In the genomic region with DNA sequence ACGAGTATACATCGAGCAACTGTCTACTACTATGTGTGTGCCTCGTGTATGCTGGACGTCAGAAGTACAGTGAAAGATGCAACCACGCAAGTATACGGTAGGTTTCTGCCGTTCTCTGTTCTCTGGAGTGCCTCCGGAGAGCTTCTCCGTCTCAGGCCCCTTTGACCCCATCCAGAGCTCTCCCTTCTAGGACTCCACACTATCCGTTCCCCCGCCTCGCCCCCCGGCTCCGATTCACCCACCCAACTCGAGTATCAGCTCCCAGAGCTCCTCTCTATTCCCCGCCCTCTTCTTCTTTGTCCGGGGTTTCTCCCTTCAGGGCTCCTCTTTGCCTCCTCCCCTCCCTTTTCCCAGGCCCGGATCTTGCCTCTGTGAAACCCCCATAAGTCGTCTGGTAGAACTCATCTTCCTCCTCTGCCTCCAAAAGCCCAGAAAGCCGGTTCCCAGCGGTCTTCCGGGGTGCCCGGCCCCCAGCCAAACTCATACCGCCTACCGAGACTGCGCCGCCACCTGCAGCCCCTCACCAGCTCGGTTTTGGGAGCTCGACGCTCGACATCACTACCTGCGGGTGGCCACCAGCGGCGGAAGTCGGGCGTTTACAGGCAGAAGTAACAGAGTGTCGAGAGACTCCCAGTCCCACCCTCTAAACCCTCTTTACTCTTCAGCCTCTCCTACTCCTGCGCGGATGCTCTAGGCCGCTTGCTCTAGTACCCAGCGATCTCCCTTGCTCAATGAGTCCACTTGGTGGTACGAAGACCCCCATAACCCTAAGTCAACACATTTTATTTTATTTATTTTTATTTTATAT, we compare ENCODE assay signal across 8 cellular contexts. TPM values are rescaled to one million over a fixed set of nuclear protein-coding genes. Genes with fewer than 3 reads are reported as not detected.
DNase-seq lines count a peak whose midpoint lies in the region; ATAC-seq and TF ChIP-seq lines count a peak whose summit lies in the region.

A gene with protein sequence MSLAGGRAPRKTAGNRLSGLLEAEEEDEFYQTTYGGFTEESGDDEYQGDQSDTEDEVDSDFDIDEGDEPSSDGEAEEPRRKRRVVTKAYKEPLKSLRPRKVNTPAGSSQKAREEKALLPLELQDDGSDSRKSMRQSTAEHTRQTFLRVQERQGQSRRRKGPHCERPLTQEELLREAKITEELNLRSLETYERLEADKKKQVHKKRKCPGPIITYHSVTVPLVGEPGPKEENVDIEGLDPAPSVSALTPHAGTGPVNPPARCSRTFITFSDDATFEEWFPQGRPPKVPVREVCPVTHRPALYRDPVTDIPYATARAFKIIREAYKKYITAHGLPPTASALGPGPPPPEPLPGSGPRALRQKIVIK (minus strand): TSS at position 560 of the 808 bp plus-strand sequence. CDS start 76 bp downstream, at position 484.

- H3K9me3 ChIP-seq in Panc1 (ENCODE audit: control insufficient read depth, insufficient read depth, low read depth, low read length) (no peaks in the 10 kb centered on the region), esophagus (ENCODE audit: control insufficient read depth in 2 of 2, insufficient read depth in 1 of 2, low read depth in 1 of 2, low read length in 1 of 2) (no peaks in the 10 kb centered on the region), muscle layer of colon (ENCODE audit: low read length) (no peaks in the 10 kb centered on the region)

- no peaks in the 10 kb centered on the region for H4K20me1 ChIP-seq in KMS-11 (ENCODE audit: insufficient read depth)

- H3K4me3 ChIP-seq in KMS-11 (IDR thresholded peaks at IDR 0.05; ENCODE audit: insufficient read depth, low read depth, low read length) (peak within 1 kb of the TSS; percentile 98), Panc1 (ENCODE audit: low read depth in 2 of 2, low read length in 2 of 2) (peak within 1 kb of the TSS; percentile 73 to 80), esophagus (ENCODE audit: low read depth in 1 of 2, low read length in 2 of 2) (peak within 1 kb of the TSS; percentile 85 to 91), muscle layer of colon (ENCODE audit: low read depth in 1 of 2, low read length in 2 of 2) (peak within 1 kb of the TSS; percentile 87 to 88)

- H3K79me2 ChIP-seq in KMS-11 (ENCODE audit: insufficient read depth, low read depth), result peaks cover 31% of the 10 kb centered on the region

- no TSS peak for BruUV-seq in Panc1 (replicated peaks; lab: Mats Ljungman, UMichigan)

- H3K4me1 ChIP-seq in KMS-11 (ENCODE audit: low read depth, poor library complexity, severe bottlenecking), result peaks cover 18% of the 10 kb centered on the region
- peaks cover 10% of the 10 kb centered on the region for H3K4me1 ChIP-seq in Panc1 (ENCODE audit: control insufficient read depth, insufficient read depth, low read length)
- peaks cover 0 to 3% of the 10 kb centered on the region in 2 donors for H3K4me1 ChIP-seq in esophagus (ENCODE audit: control insufficient read depth in 2 of 2, insufficient read depth in 2 of 2, low read length in 1 of 2)
- H3K4me1 ChIP-seq in muscle layer of colon (ENCODE audit: insufficient read depth, low read length), result peaks cover 15% of the 10 kb centered on the region

- intact Hi-C loops in Panc1 (cut with micrococcal nuclease; ENCODE audit: unreplicated experiment), result no loop called here

- H3K27ac Mint-ChIP-seq in activated T-cell treated with anti-CD3 and anti-CD28 coated beads, Interleukin-2, amount 50 U/mL, for 24 hours, result peak within 1 kb of the TSS; percentile 96

- peak within 1 kb of the TSS; percentile 92 for H3K4me2 ChIP-seq in KMS-11

- TF ChIP-seq CTCF in KMS-11 (conservative IDR thresholded peaks at IDR 0.05; ENCODE audit: low read depth, low read length) (no peak), Panc1 (IDR thresholded peaks at IDR 0.05) (no peak)

- H3K27me3 ChIP-seq in KMS-11 (ENCODE audit: insufficient read depth, low read depth) (peaks cover 20% of the 10 kb centered on the region), Panc1 (ENCODE audit: control insufficient read depth, insufficient read depth, low read length) (no peaks in the 10 kb centered on the region), esophagus (ENCODE audit: control insufficient read depth in 1 of 2, insufficient read depth in 2 of 2, low read length in 2 of 2) (no peaks in the 10 kb centered on the region), muscle layer of colon (ENCODE audit: control insufficient read depth in 1 of 2, insufficient read depth in 2 of 2, low read length in 2 of 2) (no peaks in the 10 kb centered on the region)

- H2AFZ ChIP-seq in KMS-11 (ENCODE audit: low read depth), result peak within 1 kb of the TSS; percentile 81

- DNase-seq in DMS153 treated with DMSO at 0.1 percent for 48 hours (lab: John Stamatoyannopoulos, UW; ENCODE audit: unreplicated experiment) (peak; percentile 94), Panc1 (ENCODE audit: low read depth, low spot score) (no peak)
- peak; percentile 88 for DNase-seq in activated T-cell treated with anti-CD3 and anti-CD28 coated beads, Interleukin-2, amount 50 U/mL, for 24 hours
- DNase-seq in stimulated activated CD8-positive, alpha-beta memory T cell treated with anti-CD3 and anti-CD28 coated beads, Interleukin-7, amount 100 ng/mL, for 24 hours (ENCODE audit: low read depth), result peak; percentile 72

- H3K36me3 Mint-ChIP-seq in activated T-cell treated with anti-CD3 and anti-CD28 coated beads, Interleukin-2, amount 50 U/mL, for 24 hours (ENCODE audit: low read depth), result peaks cover 25% of the 10 kb centered on the region

- H3K4me1 Mint-ChIP-seq in activated T-cell treated with anti-CD3 and anti-CD28 coated beads, Interleukin-2, amount 50 U/mL, for 24 hours (ENCODE audit: low read depth), result peaks cover 27% of the 10 kb centered on the region

- WGBS in esophagus, 2 donors, result 0% methylated on average over 42 of the region's 42 CpGs

- H3K9ac ChIP-seq in KMS-11, result peak within 1 kb of the TSS; percentile 74
- H3K9ac ChIP-seq in muscle layer of colon (ENCODE audit: low read length), result peak within 1 kb of the TSS; percentile 94

- H3K27me3 Mint-ChIP-seq in activated T-cell treated with anti-CD3 and anti-CD28 coated beads, Interleukin-2, amount 50 U/mL, for 24 hours, result no peaks in the 10 kb centered on the region

- POLR2A ChIA-PET in Panc1 (lab: Charles Lee), result interaction anchor here (0.6 to 1.1 kb wide), 7 partner anchors 14 to 76 kb away, joined by 3 to 6 read pairs (median 4); a partner anchor contains a TSS

- peak; percentile 76 for ATAC-seq in GM21717 (IDR thresholded peaks at IDR 0.05; ENCODE audit: unreplicated experiment)
- peak; percentile 96 for ATAC-seq in Panc1

- peak within 1 kb of the TSS; percentile 57 for H3K27ac ChIP-seq in KMS-11
- H3K27ac ChIP-seq in Panc1 (ENCODE audit: low read length), result peak within 1 kb of the TSS; percentile 92
- H3K27ac ChIP-seq in esophagus (ENCODE audit: low read depth in 2 of 2, low read length in 1 of 2), result peak within 1 kb of the TSS; percentile 91 to 93
- H3K27ac ChIP-seq in muscle layer of colon (ENCODE audit: low read depth, low read length), result peak within 1 kb of the TSS; percentile 96

- H3K36me3 ChIP-seq in KMS-11 (ENCODE audit: insufficient read depth) (peaks cover under 1% of the 10 kb centered on the region; the same call in 1 of the 2 replicates), Panc1 (ENCODE audit: control insufficient read depth, insufficient read depth, low read length) (no peaks in the 10 kb centered on the region; the same call in 1 of the 2 replicates), esophagus (ENCODE audit: control insufficient read depth in 2 of 2, insufficient read depth in 2 of 2, low read length in 1 of 2) (peaks cover 3 to 5% of the 10 kb centered on the region in 2 donors), muscle layer of colon (ENCODE audit: insufficient read depth, low read length) (peaks cover 11% of the 10 kb centered on the region)

- H3K9me3 Mint-ChIP-seq in activated T-cell treated with anti-CD3 and anti-CD28 coated beads, Interleukin-2, amount 50 U/mL, for 24 hours, result no peaks in the 10 kb centered on the region

- in situ Hi-C loops in Panc1 (cut with HindIII; ENCODE audit: low pct_unique_long_range_greater_than_20kb, low sequenced_read_pairs), result no loop called here

- CTCF ChIA-PET in Panc1 (lab: Charles Lee), result interaction anchor here (0.6 to 0.8 kb wide), 3 partner anchors 72 to 108 kb away, joined by 4 to 7 read pairs (median 5); no protein-coding TSS in a partner anchor

- H3K4me3 Mint-ChIP-seq in activated T-cell treated with anti-CD3 and anti-CD28 coated beads, Interleukin-2, amount 50 U/mL, for 24 hours, result peak within 1 kb of the TSS; percentile 96

RNA-seq across cellular contexts. Expression of the gene that starts here (rescaled TPM):
- total RNA-seq in Panc1 (2021; ENCODE audit: unreplicated experiment), result 71.5 TPM
- 63.8 TPM for polyA plus RNA-seq in Panc1 (2012; ENCODE audit: insufficient read length)
- 10 to 100 TPM; 27.2 to 28.2 TPM for polyA plus RNA-seq in esophagus
